In genomic region chr4:158020734-158021346, GRCh38 we compare ENCODE assay signal across 9 cellular contexts.
A peak's percentile ranks its signal among the peaks of the same experiment; 100 is the strongest.
DNase-seq lines count a peak whose midpoint lies in the region; ATAC-seq and TF ChIP-seq lines count a peak whose summit lies in the region.
"Had no signal": no experiment of that assay in that cellular context is flagged by ENCODE, and none has a peak within 500 bp of the region (broad histone marks: within the 10 kb centered on the region; RNA-seq: fewer than 3 reads in every experiment).

No MANE protein-coding gene starts in this region.

- H3F3A ChIP-seq in PC-3 (ENCODE audit: low read length, unreplicated experiment) = no peaks in the 10 kb centered on the region

- peak overlapping the region; percentile 66 for H3K4me2 ChIP-seq in PC-3 (ENCODE audit: low read length)

- peak overlapping the region; percentile 8; the same call in 1 of the 2 replicates for H3K9ac ChIP-seq in PC-3 (ENCODE audit: low read length)

- no TSS peak for BruUV-seq in PC-3 (replicated peaks; lab: Mats Ljungman, UMichigan)

- no peaks in the 10 kb centered on the region for H3K9me3 ChIP-seq in PC-3 (ENCODE audit: low read length)

- ATAC-seq in PC-3 (peak; percentile 65), omental fat pad (ENCODE audit: low FRiP score) (peak; percentile 60)

- CTCF ChIA-PET in PC-3 (lab: Charles Lee) = no interaction called here

- peak; percentile 30 for DNase-seq in AG20443 (ENCODE audit: low spot score)
- DNase-seq in PC-3 = peak; percentile 72
- DNase-seq in epithelial cell of prostate (ENCODE audit: low read depth, low spot score) = peak; percentile 70
- no peak for DNase-seq in omental fat pad (ENCODE audit: low spot score)
- no peak for DNase-seq in retina
- DNase-seq in DMS153 treated with DMSO at 0.1 percent for 48 hours (lab: John Stamatoyannopoulos, UW; ENCODE audit: unreplicated experiment) = no peak
- DNase-seq in midbrain (lab: John Stamatoyannopoulos, UW) = no peak
- DNase-seq in AML-193 (lab: John Stamatoyannopoulos, UW) = no peak
- DNase-seq: DMS79 had no signal

- H3K36me3 ChIP-seq in PC-3 (ENCODE audit: low read depth, low read length) = no peaks in the 10 kb centered on the region

- POLR2A ChIA-PET in PC-3 (lab: Charles Lee; ENCODE audit: unreplicated experiment) = no interaction called here

- H3K4me3 ChIP-seq in PC-3 (ENCODE audit: low read length) = 0 out of 2 replicates have a peak overlapping the region, but pooled peaks have one; percentile 6

- H4K20me1 ChIP-seq in PC-3 (ENCODE audit: low read length) = no peaks in the 10 kb centered on the region

- no peak for TF ChIP-seq CTCF in PC-3 (conservative IDR thresholded peaks at IDR 0.05; ENCODE audit: low read depth, low read length)
- no peak for TF ChIP-seq CTCF in omental fat pad (IDR thresholded peaks at IDR 0.05)

- H3K27ac ChIP-seq in PC-3 (ENCODE audit: low read length) (peak overlapping the region; percentile 60), epithelial cell of prostate (peak overlapping the region; percentile 80)

- H2AFZ ChIP-seq in PC-3 (ENCODE audit: low read length) = no peak overlapping the region

- peaks cover 31% of the 10 kb centered on the region for H3K4me1 ChIP-seq in PC-3 (ENCODE audit: insufficient read depth, low read length)

- no peaks in the 10 kb centered on the region for H3K27me3 ChIP-seq in PC-3 (ENCODE audit: low read length)

- no peaks in the 10 kb centered on the region for H3K9me2 ChIP-seq in PC-3 (replicated peaks; ENCODE audit: low read length)

- no peaks in the 10 kb centered on the region for H3K79me2 ChIP-seq in PC-3 (ENCODE audit: low read length)

- intact Hi-C loops in PC-3 (cut with micrococcal nuclease) = loop anchor here (1.0 to 10.0 kb wide), 3 partner anchors 22 to 74 kb away; no protein-coding TSS in a partner anchor

Comparison
In these comparisons a context has a peak if more than half of its experiments do, and no peak if none do; other contexts are left out.
1. DNase-seq: peak in AG20443 (single experiment), PC-3 (single experiment) and epithelial cell of prostate (single experiment); none in omental fat pad (single experiment), retina (single experiment), DMS153 treated with DMSO at 0.1 percent for 48 hours (single experiment), midbrain (single experiment) and AML-193 (0 of 2).